12 cellular contexts compared by ENCODE assay signal in the genomic region with DNA sequence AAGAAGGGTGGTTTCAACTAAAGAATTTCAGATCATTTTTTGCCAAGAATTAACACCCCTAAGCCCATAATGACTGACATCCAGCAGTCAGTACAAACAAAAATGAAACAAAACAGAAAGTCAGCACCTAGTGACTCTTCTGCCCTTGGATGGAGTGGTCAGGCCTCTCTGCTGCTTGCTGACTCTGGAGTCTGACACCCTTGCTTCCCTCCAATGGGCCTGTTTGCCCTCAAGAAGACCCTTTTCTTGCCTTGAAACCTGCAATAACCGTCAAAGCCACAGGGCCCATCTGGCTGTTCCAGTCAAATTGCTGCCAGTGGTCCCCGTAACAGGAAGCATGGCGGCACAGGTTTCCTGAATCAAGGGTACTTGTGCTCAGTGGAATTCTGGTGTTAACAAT. TPM values are rescaled to one million over a fixed set of nuclear protein-coding genes. Genes with fewer than 3 reads are reported as not detected.
DNase-seq lines count a peak whose midpoint lies in the region; ATAC-seq, FAIRE-seq and TF ChIP-seq lines count a peak whose summit lies in the region.
"Had no signal": no experiment of that assay in that cellular context is flagged by ENCODE, and none has a peak within 500 bp of the region (broad histone marks: within the 10 kb centered on the region; RNA-seq: fewer than 3 reads in every experiment).

No MANE protein-coding gene starts in this region.

- intact Hi-C loops in ovary (cut with DNase I) = no loop called here

- no peak for TF ChIP-seq POLR2A in ovary (IDR thresholded peaks at IDR 0.05)

- 94 to 99% (median 97%) methylated on average over 3 of the region's 3 CpGs for WGBS in ovary, 3 donors

- peak; percentile 60 for FAIRE-seq in GM18507 (lab: Jason Lieb, UNC)
- FAIRE-seq: keratinocyte had no signal

- H3K4me1 Mint-ChIP-seq in naive B cell = peaks cover 41 to 71% (median 44%) of the 10 kb centered on the region in 3 donors

- peak overlapping the region in 5 of 6 donors; percentile 73 to 100 (median 98) for H3K27ac Mint-ChIP-seq in naive B cell

- H3K36me3 Mint-ChIP-seq in naive B cell = no peaks in the 10 kb centered on the region

- no peaks in the 10 kb centered on the region for H3K9me3 ChIP-seq in ovary
- H3K9me3 ChIP-seq: suprapubic skin had no signal

- H3K27ac ChIP-seq in ovary = no peak overlapping the region
- H3K27ac ChIP-seq: suprapubic skin had no signal

- H3K36me3 ChIP-seq in ovary = no peaks in the 10 kb centered on the region
- H3K36me3 ChIP-seq: suprapubic skin had no signal

- no peak for TF ChIP-seq CTCF in ovary (IDR thresholded peaks at IDR 0.05)

- H3K4me3 Mint-ChIP-seq in naive B cell = peak overlapping the region in 5 of 8 donors; percentile 16 to 59 (median 52)

- H3K27me3 ChIP-seq in ovary = no peaks in the 10 kb centered on the region
- H3K27me3 ChIP-seq: suprapubic skin had no signal

- ATAC-seq in GM21515 (IDR thresholded peaks at IDR 0.05; ENCODE audit: unreplicated experiment) (peak; percentile 22), naive B cell (ENCODE audit: low read depth in 2 of 2) (no peak), HG03457 (IDR thresholded peaks at IDR 0.05; ENCODE audit: unreplicated experiment) (no peak)
- ATAC-seq: activated T-cell treated with anti-CD3 and anti-CD28 coated beads, Interleukin-2, amount 50 U/mL, for 4 hours had no signal

- no peaks in the 10 kb centered on the region for H3K27me3 Mint-ChIP-seq in naive B cell

- TF ChIP-seq EP300 in ovary (IDR thresholded peaks at IDR 0.05) = no peak

- peaks cover 0 to 3% (median 0%) of the 10 kb centered on the region in 7 donors for H3K9me3 Mint-ChIP-seq in naive B cell

- DNase-seq in GM18507 (ENCODE audit: extremely low spot score, insufficient read length, low read depth) (no peak), MV-4-11 (lab: John Stamatoyannopoulos, UW) (peak; percentile 21), naive B cell (no peak), NCI-H2227 (lab: John Stamatoyannopoulos, UW; ENCODE audit: unreplicated experiment) (no peak), ovary (no peak)
- DNase-seq: activated T-cell treated with anti-CD3 and anti-CD28 coated beads, Interleukin-2, amount 50 U/mL, for 4 hours; NCI-H1930; stimulated activated CD4-positive, alpha-beta T cell treated with anti-CD3 and anti-CD28 coated beads, Interleukin-4, amount 100 ng/mL, for 1 hour had no signal

- H3K4me3 ChIP-seq in ovary = no peak overlapping the region
- H3K4me3 ChIP-seq: suprapubic skin had no signal

- H3K4me1 ChIP-seq in ovary (ENCODE audit: insufficient read depth) = no peaks in the 10 kb centered on the region
- H3K4me1 ChIP-seq: suprapubic skin had no signal

RNA-seq across cellular contexts. Expression of a gene that starts 27.2 kb away (rescaled TPM):
- polyA plus RNA-seq in naive B cell (ENCODE audit: low read depth in 6 of 6) = 100 to 1,000 TPM in 4 of 6 donors, 10 to 100 TPM in 2; 90.7 to 172 (median 121) TPM
- total RNA-seq in ovary = 1 to 10 TPM in 6 of 7 donors, under 1 TPM in 1; 0.66 to 6.1 (median 2.7) TPM
- polyA plus RNA-seq in ovary = 1 to 10 TPM in 1 of 2 donors, under 1 TPM in 1; 0.73 to 4.2 TPM

Comparison
In these comparisons a context has a peak if more than half of its experiments do, and no peak if none do; other contexts are left out.
1. RNA of a gene that starts 27.2 kb away (polyA plus RNA-seq): 90.7 to 172 TPM in naive B cell; 0.73 to 4.2 TPM in ovary; every median in the first group is over 10 times any median in the second.